In the genomic region with DNA sequence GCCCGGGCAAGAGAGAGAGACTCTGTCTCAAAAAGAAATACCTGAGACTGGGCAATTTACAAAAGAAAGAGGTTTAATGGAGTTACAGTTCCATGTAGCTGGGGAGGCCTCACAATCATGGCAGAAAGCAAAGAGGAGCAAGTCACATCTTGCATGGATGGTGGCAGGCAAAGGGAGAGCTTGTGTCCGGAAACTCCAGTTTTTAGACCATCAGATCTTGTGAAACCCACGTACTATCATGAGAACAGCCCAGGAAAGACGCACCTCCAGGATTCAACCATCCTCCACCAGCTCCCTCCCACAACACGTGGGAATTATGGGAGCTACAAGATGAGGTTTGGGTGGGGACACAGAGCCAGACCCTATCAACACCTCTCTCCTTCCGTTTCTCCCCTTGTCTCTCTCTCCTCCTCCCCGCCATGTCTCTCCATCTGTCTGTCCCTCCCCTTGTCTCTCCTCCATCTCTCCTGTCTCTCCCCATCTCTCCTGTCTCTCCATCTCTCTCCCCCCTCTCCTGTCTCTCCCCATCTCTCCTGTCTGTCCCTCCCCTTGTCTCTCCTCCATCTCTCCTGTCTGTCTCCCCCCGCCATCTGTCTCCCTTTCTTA, we compare ENCODE assay signal across 1 cellular context.
TF ChIP-seq lines count a peak whose summit lies in the region.

No MANE protein-coding gene starts in this region.

TF ChIP-seq in K562, 482 proteins besides CTCF, POLR2A, EP300 and RAD21 (continued from another document and continues in another):
- TF ChIP-seq, protein P1, sequence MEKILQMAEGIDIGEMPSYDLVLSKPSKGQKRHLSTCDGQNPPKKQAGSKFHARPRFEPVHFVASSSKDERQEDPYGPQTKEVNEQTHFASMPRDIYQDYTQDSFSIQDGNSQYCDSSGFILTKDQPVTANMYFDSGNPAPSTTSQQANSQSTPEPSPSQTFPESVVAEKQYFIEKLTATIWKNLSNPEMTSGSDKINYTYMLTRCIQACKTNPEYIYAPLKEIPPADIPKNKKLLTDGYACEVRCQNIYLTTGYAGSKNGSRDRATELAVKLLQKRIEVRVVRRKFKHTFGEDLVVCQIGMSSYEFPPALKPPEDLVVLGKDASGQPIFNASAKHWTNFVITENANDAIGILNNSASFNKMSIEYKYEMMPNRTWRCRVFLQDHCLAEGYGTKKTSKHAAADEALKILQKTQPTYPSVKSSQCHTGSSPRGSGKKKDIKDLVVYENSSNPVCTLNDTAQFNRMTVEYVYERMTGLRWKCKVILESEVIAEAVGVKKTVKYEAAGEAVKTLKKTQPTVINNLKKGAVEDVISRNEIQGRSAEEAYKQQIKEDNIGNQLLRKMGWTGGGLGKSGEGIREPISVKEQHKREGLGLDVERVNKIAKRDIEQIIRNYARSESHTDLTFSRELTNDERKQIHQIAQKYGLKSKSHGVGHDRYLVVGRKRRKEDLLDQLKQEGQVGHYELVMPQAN (IDR thresholded peaks at IDR 0.05; ENCODE audit: borderline replicate concordance), result 0 out of 2 replicates have a peak, but pooled peaks have one; percentile 20
- TF ChIP-seq, protein P2, sequence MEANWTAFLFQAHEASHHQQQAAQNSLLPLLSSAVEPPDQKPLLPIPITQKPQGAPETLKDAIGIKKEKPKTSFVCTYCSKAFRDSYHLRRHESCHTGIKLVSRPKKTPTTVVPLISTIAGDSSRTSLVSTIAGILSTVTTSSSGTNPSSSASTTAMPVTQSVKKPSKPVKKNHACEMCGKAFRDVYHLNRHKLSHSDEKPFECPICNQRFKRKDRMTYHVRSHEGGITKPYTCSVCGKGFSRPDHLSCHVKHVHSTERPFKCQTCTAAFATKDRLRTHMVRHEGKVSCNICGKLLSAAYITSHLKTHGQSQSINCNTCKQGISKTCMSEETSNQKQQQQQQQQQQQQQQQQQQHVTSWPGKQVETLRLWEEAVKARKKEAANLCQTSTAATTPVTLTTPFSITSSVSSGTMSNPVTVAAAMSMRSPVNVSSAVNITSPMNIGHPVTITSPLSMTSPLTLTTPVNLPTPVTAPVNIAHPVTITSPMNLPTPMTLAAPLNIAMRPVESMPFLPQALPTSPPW (CRISPR knock-in tag; IDR thresholded peaks at IDR 0.05), result no peak
- TF ChIP-seq GABPB2 (CRISPR knock-in tag; conservative IDR thresholded peaks at IDR 0.05) (no peak), HDAC1 (IDR thresholded peaks at IDR 0.05) (no peak), BDP1 (IDR thresholded peaks at IDR 0.05; ENCODE audit: insufficient read depth, insufficient read length) (no peak), MEF2A (IDR thresholded peaks at IDR 0.05; ENCODE audit: control insufficient read depth, low read depth, low read length) (no peak), ZNF133 (CRISPR knock-in tag; IDR thresholded peaks at IDR 0.05) (no peak), ZNF282 (CRISPR knock-in tag; IDR thresholded peaks at IDR 0.05) (no peak), SP1 (CRISPR knock-in tag; IDR thresholded peaks at IDR 0.05) (no peak), OTX1 (CRISPR knock-in tag; IDR thresholded peaks at IDR 0.05) (peak; percentile 92), ESRRA (IDR thresholded peaks at IDR 0.05; ENCODE audit: borderline replicate concordance, low read depth) (no peak), NFRKB (IDR thresholded peaks at IDR 0.05; ENCODE audit: low read depth) (no peak), CBX2 (IDR thresholded peaks at IDR 0.05; ENCODE audit: insufficient read depth, low read length, poor library complexity, severe bottlenecking) (no peak), ELF4 (CRISPR knock-in tag; IDR thresholded peaks at IDR 0.05) (peak; percentile 95), BCOR (IDR thresholded peaks at IDR 0.05) (no peak), RNF2 (IDR thresholded peaks at IDR 0.05) (no peak), KAT8 (IDR thresholded peaks at IDR 0.05; ENCODE audit: low read depth) (no peak), PRMT5 (CRISPR knock-in tag; IDR thresholded peaks at IDR 0.05) (no peak), FOXK2 (conservative IDR thresholded peaks at IDR 0.05 in 1 of 2, IDR thresholded peaks at IDR 0.05 in 1 of 2; ENCODE audit: low read depth in 2 of 2) (no peak), KDM2B (CRISPR knock-in tag; IDR thresholded peaks at IDR 0.05) (no peak), LARP7 (IDR thresholded peaks at IDR 0.05) (0 out of 2 replicates have a peak, but pooled peaks have one; percentile 62), THRAP3 (IDR thresholded peaks at IDR 0.05; ENCODE audit: borderline replicate concordance) (peak; percentile 27; the same call in 1 of the 2 replicates), NRF1 (conservative IDR thresholded peaks at IDR 0.05 in 1 of 2, IDR thresholded peaks at IDR 0.05 in 1 of 2) (no peak), ZNF830 (CRISPR knock-in tag; IDR thresholded peaks at IDR 0.05) (no peak), RB1 (IDR thresholded peaks at IDR 0.05; ENCODE audit: low read depth) (no peak), MTF1 (CRISPR knock-in tag; IDR thresholded peaks at IDR 0.05; ENCODE audit: borderline replicate concordance) (no peak), ZNF561 (CRISPR knock-in tag; conservative IDR thresholded peaks at IDR 0.05) (no peak), ZFP1 (CRISPR knock-in tag; IDR thresholded peaks at IDR 0.05) (no peak), GTF2A2 (tag; IDR thresholded peaks at IDR 0.05) (no peak), RBM39 (optimal IDR thresholded peaks at IDR 0.05; ENCODE audit: low read depth, low read length) (no peak), FUS (optimal IDR thresholded peaks at IDR 0.05; ENCODE audit: low read depth, low read length) (no peak), ZNF239 (CRISPR knock-in tag; IDR thresholded peaks at IDR 0.05) (no peak), ZNF584 (CRISPR knock-in tag; IDR thresholded peaks at IDR 0.05; ENCODE audit: low read depth) (no peak), TRIM28 (IDR thresholded peaks at IDR 0.05) (no peak), NCOR1 (IDR thresholded peaks at IDR 0.05) (no peak), GATAD2B (IDR thresholded peaks at IDR 0.05; ENCODE audit: borderline replicate concordance) (no peak), ZNF324 (CRISPR knock-in tag; IDR thresholded peaks at IDR 0.05) (no peak), ZEB2 (IDR thresholded peaks at IDR 0.05) (no peak), FOXA1 (IDR thresholded peaks at IDR 0.05; ENCODE audit: borderline replicate concordance) (no peak), KAT7 (CRISPR knock-in tag; IDR thresholded peaks at IDR 0.05; ENCODE audit: borderline replicate concordance) (no peak)
- TF ChIP-seq, protein P3, sequence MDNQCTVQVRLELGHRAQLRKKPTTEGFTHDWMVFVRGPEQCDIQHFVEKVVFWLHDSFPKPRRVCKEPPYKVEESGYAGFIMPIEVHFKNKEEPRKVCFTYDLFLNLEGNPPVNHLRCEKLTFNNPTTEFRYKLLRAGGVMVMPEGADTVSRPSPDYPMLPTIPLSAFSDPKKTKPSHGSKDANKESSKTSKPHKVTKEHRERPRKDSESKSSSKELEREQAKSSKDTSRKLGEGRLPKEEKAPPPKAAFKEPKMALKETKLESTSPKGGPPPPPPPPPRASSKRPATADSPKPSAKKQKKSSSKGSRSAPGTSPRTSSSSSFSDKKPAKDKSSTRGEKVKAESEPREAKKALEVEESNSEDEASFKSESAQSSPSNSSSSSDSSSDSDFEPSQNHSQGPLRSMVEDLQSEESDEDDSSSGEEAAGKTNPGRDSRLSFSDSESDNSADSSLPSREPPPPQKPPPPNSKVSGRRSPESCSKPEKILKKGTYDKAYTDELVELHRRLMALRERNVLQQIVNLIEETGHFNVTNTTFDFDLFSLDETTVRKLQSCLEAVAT (IDR thresholded peaks at IDR 0.05), result 0 out of 4 replicates have a peak, but pooled peaks have one; percentile 12 to 40
- TF ChIP-seq, protein P4, sequence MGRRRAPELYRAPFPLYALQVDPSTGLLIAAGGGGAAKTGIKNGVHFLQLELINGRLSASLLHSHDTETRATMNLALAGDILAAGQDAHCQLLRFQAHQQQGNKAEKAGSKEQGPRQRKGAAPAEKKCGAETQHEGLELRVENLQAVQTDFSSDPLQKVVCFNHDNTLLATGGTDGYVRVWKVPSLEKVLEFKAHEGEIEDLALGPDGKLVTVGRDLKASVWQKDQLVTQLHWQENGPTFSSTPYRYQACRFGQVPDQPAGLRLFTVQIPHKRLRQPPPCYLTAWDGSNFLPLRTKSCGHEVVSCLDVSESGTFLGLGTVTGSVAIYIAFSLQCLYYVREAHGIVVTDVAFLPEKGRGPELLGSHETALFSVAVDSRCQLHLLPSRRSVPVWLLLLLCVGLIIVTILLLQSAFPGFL (CRISPR knock-in tag; IDR thresholded peaks at IDR 0.05), result no peak
- TF ChIP-seq, protein P5, sequence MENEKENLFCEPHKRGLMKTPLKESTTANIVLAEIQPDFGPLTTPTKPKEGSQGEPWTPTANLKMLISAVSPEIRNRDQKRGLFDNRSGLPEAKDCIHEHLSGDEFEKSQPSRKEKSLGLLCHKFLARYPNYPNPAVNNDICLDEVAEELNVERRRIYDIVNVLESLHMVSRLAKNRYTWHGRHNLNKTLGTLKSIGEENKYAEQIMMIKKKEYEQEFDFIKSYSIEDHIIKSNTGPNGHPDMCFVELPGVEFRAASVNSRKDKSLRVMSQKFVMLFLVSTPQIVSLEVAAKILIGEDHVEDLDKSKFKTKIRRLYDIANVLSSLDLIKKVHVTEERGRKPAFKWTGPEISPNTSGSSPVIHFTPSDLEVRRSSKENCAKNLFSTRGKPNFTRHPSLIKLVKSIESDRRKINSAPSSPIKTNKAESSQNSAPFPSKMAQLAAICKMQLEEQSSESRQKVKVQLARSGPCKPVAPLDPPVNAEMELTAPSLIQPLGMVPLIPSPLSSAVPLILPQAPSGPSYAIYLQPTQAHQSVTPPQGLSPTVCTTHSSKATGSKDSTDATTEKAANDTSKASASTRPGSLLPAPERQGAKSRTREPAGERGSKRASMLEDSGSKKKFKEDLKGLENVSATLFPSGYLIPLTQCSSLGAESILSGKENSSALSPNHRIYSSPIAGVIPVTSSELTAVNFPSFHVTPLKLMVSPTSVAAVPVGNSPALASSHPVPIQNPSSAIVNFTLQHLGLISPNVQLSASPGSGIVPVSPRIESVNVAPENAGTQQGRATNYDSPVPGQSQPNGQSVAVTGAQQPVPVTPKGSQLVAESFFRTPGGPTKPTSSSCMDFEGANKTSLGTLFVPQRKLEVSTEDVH (IDR thresholded peaks at IDR 0.05; ENCODE audit: low read depth, partially characterized antibody), result peak; percentile 55
- TF ChIP-seq, protein P6, sequence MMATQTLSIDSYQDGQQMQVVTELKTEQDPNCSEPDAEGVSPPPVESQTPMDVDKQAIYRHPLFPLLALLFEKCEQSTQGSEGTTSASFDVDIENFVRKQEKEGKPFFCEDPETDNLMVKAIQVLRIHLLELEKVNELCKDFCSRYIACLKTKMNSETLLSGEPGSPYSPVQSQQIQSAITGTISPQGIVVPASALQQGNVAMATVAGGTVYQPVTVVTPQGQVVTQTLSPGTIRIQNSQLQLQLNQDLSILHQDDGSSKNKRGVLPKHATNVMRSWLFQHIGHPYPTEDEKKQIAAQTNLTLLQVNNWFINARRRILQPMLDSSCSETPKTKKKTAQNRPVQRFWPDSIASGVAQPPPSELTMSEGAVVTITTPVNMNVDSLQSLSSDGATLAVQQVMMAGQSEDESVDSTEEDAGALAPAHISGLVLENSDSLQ (IDR thresholded peaks at IDR 0.05), result no peak
- TF ChIP-seq, protein P7, sequence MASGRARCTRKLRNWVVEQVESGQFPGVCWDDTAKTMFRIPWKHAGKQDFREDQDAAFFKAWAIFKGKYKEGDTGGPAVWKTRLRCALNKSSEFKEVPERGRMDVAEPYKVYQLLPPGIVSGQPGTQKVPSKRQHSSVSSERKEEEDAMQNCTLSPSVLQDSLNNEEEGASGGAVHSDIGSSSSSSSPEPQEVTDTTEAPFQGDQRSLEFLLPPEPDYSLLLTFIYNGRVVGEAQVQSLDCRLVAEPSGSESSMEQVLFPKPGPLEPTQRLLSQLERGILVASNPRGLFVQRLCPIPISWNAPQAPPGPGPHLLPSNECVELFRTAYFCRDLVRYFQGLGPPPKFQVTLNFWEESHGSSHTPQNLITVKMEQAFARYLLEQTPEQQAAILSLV (tag; IDR thresholded peaks at IDR 0.05), result no peak
- TF ChIP-seq, protein P8, sequence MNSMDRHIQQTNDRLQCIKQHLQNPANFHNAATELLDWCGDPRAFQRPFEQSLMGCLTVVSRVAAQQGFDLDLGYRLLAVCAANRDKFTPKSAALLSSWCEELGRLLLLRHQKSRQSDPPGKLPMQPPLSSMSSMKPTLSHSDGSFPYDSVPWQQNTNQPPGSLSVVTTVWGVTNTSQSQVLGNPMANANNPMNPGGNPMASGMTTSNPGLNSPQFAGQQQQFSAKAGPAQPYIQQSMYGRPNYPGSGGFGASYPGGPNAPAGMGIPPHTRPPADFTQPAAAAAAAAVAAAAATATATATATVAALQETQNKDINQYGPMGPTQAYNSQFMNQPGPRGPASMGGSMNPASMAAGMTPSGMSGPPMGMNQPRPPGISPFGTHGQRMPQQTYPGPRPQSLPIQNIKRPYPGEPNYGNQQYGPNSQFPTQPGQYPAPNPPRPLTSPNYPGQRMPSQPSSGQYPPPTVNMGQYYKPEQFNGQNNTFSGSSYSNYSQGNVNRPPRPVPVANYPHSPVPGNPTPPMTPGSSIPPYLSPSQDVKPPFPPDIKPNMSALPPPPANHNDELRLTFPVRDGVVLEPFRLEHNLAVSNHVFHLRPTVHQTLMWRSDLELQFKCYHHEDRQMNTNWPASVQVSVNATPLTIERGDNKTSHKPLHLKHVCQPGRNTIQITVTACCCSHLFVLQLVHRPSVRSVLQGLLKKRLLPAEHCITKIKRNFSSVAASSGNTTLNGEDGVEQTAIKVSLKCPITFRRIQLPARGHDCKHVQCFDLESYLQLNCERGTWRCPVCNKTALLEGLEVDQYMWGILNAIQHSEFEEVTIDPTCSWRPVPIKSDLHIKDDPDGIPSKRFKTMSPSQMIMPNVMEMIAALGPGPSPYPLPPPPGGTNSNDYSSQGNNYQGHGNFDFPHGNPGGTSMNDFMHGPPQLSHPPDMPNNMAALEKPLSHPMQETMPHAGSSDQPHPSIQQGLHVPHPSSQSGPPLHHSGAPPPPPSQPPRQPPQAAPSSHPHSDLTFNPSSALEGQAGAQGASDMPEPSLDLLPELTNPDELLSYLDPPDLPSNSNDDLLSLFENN (IDR thresholded peaks at IDR 0.05; ENCODE audit: low read depth in 2 of 2, low read length in 2 of 2), result no peak
